Comparison of ENCODE assay signal across 1 cellular context in the genomic region with DNA sequence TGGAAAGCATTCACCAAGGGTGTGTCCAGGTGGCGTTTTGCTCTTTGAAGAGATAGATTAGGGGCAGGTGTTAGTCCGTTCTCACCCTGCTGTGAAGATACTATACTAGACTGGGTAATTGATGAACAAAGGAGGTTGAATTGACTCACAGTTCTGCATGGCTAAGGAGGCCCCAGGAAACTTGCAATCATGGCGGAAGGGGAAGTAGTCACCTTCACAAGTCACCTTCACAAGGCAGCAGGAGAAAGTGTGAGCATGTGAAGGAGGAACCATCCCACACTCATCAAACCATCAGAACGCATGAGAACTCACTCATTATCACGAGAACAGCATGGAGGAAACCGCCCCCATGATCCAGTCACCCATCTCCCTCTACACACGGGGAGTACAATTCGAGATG.
TF ChIP-seq lines count a peak whose summit lies in the region.

No MANE protein-coding gene starts in this region.

TF ChIP-seq in HepG2, 621 proteins besides CTCF, POLR2A, EP300 and RAD21 (continued from another document):
- TF ChIP-seq, protein P1, sequence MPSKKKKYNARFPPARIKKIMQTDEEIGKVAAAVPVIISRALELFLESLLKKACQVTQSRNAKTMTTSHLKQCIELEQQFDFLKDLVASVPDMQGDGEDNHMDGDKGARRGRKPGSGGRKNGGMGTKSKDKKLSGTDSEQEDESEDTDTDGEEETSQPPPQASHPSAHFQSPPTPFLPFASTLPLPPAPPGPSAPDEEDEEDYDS (CRISPR knock-in tag; IDR thresholded peaks at IDR 0.05): no peak
- TF ChIP-seq ZNF225 (CRISPR knock-in tag; IDR thresholded peaks at IDR 0.05) (no peak), CAMTA2 (CRISPR knock-in tag; IDR thresholded peaks at IDR 0.05; ENCODE audit: borderline replicate concordance) (no peak), ZNF343 (CRISPR knock-in tag; IDR thresholded peaks at IDR 0.05) (no peak), ZFAT (CRISPR knock-in tag; conservative IDR thresholded peaks at IDR 0.05) (no peak), IRX3 (CRISPR knock-in tag; IDR thresholded peaks at IDR 0.05; ENCODE audit: borderline replicate concordance, low read depth) (no peak), PTBP1 (IDR thresholded peaks at IDR 0.05; ENCODE audit: low read depth, low read length, poor library complexity, severe bottlenecking) (no peak), RBFOX2 (IDR thresholded peaks at IDR 0.05; ENCODE audit: low read depth, low read length) (no peak)
- TF ChIP-seq, protein P2, sequence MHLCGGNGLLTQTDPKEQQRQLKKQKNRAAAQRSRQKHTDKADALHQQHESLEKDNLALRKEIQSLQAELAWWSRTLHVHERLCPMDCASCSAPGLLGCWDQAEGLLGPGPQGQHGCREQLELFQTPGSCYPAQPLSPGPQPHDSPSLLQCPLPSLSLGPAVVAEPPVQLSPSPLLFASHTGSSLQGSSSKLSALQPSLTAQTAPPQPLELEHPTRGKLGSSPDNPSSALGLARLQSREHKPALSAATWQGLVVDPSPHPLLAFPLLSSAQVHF (CRISPR knock-in tag; IDR thresholded peaks at IDR 0.05): no peak
- TF ChIP-seq, protein P3, sequence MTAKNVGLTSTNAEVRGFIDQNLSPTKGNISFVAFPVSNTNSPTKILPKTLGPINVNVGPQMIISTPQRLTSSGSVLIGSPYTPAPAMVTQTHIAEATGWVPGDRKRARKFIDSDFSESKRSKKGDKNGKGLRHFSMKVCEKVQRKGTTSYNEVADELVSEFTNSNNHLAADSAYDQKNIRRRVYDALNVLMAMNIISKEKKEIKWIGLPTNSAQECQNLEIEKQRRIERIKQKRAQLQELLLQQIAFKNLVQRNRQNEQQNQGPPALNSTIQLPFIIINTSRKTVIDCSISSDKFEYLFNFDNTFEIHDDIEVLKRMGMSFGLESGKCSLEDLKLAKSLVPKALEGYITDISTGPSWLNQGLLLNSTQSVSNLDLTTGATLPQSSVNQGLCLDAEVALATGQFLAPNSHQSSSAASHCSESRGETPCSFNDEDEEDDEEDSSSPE (CRISPR knock-in tag; IDR thresholded peaks at IDR 0.05): no peak
